In the genomic region with DNA sequence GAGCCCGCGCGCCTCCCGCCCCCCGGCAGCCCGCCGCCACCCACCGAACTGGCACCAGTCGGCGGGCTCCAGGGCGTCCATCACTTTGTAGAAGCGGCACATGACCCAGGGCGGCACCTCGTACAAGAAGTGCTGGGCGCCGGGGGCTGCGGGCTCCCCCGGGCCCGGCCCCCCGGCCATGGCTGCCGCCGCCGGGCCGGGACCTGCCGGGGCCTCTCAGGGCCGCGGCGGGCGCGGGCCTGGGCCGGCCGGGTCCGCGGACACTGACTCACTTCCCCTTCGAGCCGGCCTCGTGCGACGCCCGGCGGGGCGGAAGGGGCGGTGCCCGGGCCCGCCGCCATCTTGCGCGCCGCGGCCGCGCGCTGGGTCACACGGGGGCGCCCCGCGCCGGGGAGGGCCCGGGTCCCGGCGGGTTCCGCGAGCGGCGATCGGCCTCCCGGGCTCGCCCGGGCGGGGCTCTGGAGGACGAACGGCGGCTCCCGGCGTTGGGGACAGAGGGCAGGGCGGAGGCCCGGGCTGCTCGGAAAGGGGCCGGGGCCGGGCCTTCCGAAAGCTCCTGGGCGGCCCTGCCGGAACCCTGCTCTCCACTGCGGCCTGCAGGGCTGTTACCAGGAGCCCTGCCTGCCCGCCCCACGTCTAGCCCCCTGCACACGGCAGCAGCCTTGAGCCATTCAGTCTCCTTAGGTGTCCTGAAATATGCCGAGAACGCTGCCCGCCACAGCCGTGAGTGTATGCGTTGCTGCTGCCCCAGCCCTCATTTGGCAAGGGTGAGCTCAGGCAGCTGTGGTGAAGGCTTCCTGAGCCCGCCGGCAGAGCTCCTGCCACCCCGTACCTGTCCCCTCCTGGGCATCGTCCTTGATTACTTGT, we compare ENCODE assay signal across 8 cellular contexts. TPM values are rescaled to one million over a fixed set of nuclear protein-coding genes. Genes with fewer than 3 reads are reported as not detected.
DNase-seq lines count a peak whose midpoint lies in the region; ATAC-seq and TF ChIP-seq lines count a peak whose summit lies in the region.

A gene (minus strand): TSS at position 270 of the 867 bp plus-strand sequence. CDS start 90 bp downstream, at position 180.

- H3K4me3 ChIP-seq in SK-N-SH (ENCODE audit: low read depth in 2 of 2, low read length in 1 of 2) (peak within 1 kb of the TSS; percentile 52 to 57), parathyroid adenoma (ENCODE audit: low read depth, low read length) (peak within 1 kb of the TSS; percentile 42)

- H3F3A ChIP-seq in SK-N-SH (replicated peaks; ENCODE audit: insufficient read depth): peaks cover 7% of the 10 kb centered on the region

- no peaks in the 10 kb centered on the region for H4K20me1 ChIP-seq in SK-N-SH (ENCODE audit: insufficient read depth)

- no peak for TF ChIP-seq RAD21 in SK-N-SH (IDR thresholded peaks at IDR 0.05; ENCODE audit: low read length)

- no peak for TF ChIP-seq EP300 in SK-N-SH (IDR thresholded peaks at IDR 0.05; ENCODE audit: borderline replicate concordance in 1 of 2, low read depth in 1 of 2, low read length in 1 of 2)

- H3K27me3 ChIP-seq in SK-N-SH (ENCODE audit: insufficient read depth) (peaks cover 20% of the 10 kb centered on the region; the same call in 1 of the 2 replicates), parathyroid adenoma (ENCODE audit: control insufficient read depth, insufficient read depth, low read length) (no peaks in the 10 kb centered on the region)

- DNase-seq in COLO668 (lab: John Stamatoyannopoulos, UW; ENCODE audit: unreplicated experiment) (peak; percentile 88), SK-N-SH (peak; percentile 89), Right ventricle myocardium superior (peak; percentile 75)

- H2AFZ ChIP-seq in SK-N-SH (ENCODE audit: low read depth) (no peak within 1 kb of the TSS), parathyroid adenoma (peak within 1 kb of the TSS; percentile 77)

- H3K9me2 ChIP-seq in SK-N-SH: no peaks in the 10 kb centered on the region

- H3K9me3 ChIP-seq in SK-N-SH (no peaks in the 10 kb centered on the region), parathyroid adenoma (ENCODE audit: control insufficient read depth, low read length) (no peaks in the 10 kb centered on the region)

- ATAC-seq in GM19395 (IDR thresholded peaks at IDR 0.05; ENCODE audit: unreplicated experiment) (peak; percentile 55), HG03571 (IDR thresholded peaks at IDR 0.05; ENCODE audit: unreplicated experiment) (peak; percentile 56), Right ventricle myocardium superior (ENCODE audit: poor library complexity) (peak; percentile 89), HG03159 (IDR thresholded peaks at IDR 0.05; ENCODE audit: unreplicated experiment) (no peak)

- CTCF ChIA-PET in SK-N-SH (lab: Yijun Ruan, JAX): interaction anchor here (1.1 to 1.3 kb wide), 3 partner anchors 20 to 32 kb away, joined by 3 to 4 read pairs (median 3); no protein-coding TSS in a partner anchor

- TF ChIP-seq CTCF in SK-N-SH (IDR thresholded peaks at IDR 0.05) (no peak), parathyroid adenoma (IDR thresholded peaks at IDR 0.05) (no peak)

- H3K79me2 ChIP-seq in SK-N-SH (ENCODE audit: insufficient read depth): peaks cover 26% of the 10 kb centered on the region
- no peaks in the 10 kb centered on the region for H3K79me2 ChIP-seq in parathyroid adenoma

- peak within 1 kb of the TSS; percentile 84 for H3K4me2 ChIP-seq in SK-N-SH
- peak within 1 kb of the TSS; percentile 73 for H3K4me2 ChIP-seq in parathyroid adenoma (ENCODE audit: low read length)

- H3K4me1 ChIP-seq in SK-N-SH (ENCODE audit: control insufficient read depth in 1 of 2, insufficient read depth in 2 of 2, low read depth in 1 of 2, low read length in 1 of 2) (peaks cover 0 to 23% of the 10 kb centered on the region in 2 experiments; a peak in 1 of 4 replicates), parathyroid adenoma (peaks cover 4% of the 10 kb centered on the region)

- peak within 1 kb of the TSS; percentile 75 to 81 for H3K27ac ChIP-seq in SK-N-SH (ENCODE audit: low read depth in 2 of 2, low read length in 1 of 2)
- peak within 1 kb of the TSS; percentile 68 for H3K27ac ChIP-seq in adipose tissue (ENCODE audit: low read depth, low read length)
- H3K27ac ChIP-seq in parathyroid adenoma: peak within 1 kb of the TSS; percentile 51

- intact Hi-C loops in Right ventricle myocardium superior (cut with DNase I): loop anchor here (5.0 kb wide), 1 partner anchor 32 kb away; no protein-coding TSS in a partner anchor

- POLR2A ChIA-PET in SK-N-SH (lab: Yijun Ruan, JAX): interaction anchor here (1.3 to 1.5 kb wide), 2 partner anchors 47 to 49 kb away, joined by 3 to 4 read pairs; a partner anchor contains a TSS

- H3K9ac ChIP-seq in SK-N-SH: peak within 1 kb of the TSS; percentile 74
- no peak within 1 kb of the TSS for H3K9ac ChIP-seq in parathyroid adenoma

- peaks cover 0 to 19% of the 10 kb centered on the region in 2 experiments for H3K36me3 ChIP-seq in SK-N-SH (replicated peaks in 1 of 2; ENCODE audit: control insufficient read depth in 1 of 2, insufficient read depth in 2 of 2, low read length in 1 of 2)
- no peaks in the 10 kb centered on the region for H3K36me3 ChIP-seq in parathyroid adenoma (ENCODE audit: control insufficient read depth, insufficient read depth, low read length)

- 53% methylated on average over 8 of the region's 96 CpGs for WGBS in SK-N-SH (ENCODE audit: low lambda C conversion rate)
- 1 to 22% (median 5%) methylated on average over 4 to 85 of the region's 96 CpGs for WGBS in adipose tissue, 3 donors

TF ChIP-seq in SK-N-SH, 30 proteins besides CTCF, POLR2A, EP300 and RAD21:
- TF ChIP-seq, protein P1, sequence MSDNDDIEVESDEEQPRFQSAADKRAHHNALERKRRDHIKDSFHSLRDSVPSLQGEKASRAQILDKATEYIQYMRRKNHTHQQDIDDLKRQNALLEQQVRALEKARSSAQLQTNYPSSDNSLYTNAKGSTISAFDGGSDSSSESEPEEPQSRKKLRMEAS (IDR thresholded peaks at IDR 0.05; ENCODE audit: low read depth): peak; percentile 63
- TF ChIP-seq GATA2 (CRISPR knock-in tag; IDR thresholded peaks at IDR 0.05): no peak
- no peak for TF ChIP-seq NFIC (IDR thresholded peaks at IDR 0.05; ENCODE audit: borderline replicate concordance)
- TF ChIP-seq MXI1 (IDR thresholded peaks at IDR 0.05; ENCODE audit: low read depth, low read length): no peak
- no peak for TF ChIP-seq TAF1 (IDR thresholded peaks at IDR 0.05; ENCODE audit: borderline replicate concordance, low read depth, low read length)
- TF ChIP-seq, protein P2, sequence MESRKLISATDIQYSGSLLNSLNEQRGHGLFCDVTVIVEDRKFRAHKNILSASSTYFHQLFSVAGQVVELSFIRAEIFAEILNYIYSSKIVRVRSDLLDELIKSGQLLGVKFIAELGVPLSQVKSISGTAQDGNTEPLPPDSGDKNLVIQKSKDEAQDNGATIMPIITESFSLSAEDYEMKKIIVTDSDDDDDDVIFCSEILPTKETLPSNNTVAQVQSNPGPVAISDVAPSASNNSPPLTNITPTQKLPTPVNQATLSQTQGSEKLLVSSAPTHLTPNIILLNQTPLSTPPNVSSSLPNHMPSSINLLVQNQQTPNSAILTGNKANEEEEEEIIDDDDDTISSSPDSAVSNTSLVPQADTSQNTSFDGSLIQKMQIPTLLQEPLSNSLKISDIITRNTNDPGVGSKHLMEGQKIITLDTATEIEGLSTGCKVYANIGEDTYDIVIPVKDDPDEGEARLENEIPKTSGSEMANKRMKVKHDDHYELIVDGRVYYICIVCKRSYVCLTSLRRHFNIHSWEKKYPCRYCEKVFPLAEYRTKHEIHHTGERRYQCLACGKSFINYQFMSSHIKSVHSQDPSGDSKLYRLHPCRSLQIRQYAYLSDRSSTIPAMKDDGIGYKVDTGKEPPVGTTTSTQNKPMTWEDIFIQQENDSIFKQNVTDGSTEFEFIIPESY (IDR thresholded peaks at IDR 0.05; ENCODE audit: borderline replicate concordance, low read depth): no peak
- TF ChIP-seq, protein P3, sequence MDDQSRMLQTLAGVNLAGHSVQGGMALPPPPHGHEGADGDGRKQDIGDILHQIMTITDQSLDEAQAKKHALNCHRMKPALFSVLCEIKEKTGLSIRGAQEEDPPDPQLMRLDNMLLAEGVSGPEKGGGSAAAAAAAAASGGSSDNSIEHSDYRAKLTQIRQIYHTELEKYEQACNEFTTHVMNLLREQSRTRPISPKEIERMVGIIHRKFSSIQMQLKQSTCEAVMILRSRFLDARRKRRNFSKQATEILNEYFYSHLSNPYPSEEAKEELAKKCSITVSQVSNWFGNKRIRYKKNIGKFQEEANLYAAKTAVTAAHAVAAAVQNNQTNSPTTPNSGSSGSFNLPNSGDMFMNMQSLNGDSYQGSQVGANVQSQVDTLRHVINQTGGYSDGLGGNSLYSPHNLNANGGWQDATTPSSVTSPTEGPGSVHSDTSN (IDR thresholded peaks at IDR 0.05): no peak
- TF ChIP-seq SMC3 (IDR thresholded peaks at IDR 0.05; ENCODE audit: low read depth, low read length): no peak
- TF ChIP-seq YY1 (IDR thresholded peaks at IDR 0.05; ENCODE audit: low read depth): 0 out of 2 replicates have a peak, but pooled peaks have one; percentile 52
- TF ChIP-seq TEAD4 (IDR thresholded peaks at IDR 0.05; ENCODE audit: borderline replicate concordance, insufficient read depth): no peak
- TF ChIP-seq, protein P4, sequence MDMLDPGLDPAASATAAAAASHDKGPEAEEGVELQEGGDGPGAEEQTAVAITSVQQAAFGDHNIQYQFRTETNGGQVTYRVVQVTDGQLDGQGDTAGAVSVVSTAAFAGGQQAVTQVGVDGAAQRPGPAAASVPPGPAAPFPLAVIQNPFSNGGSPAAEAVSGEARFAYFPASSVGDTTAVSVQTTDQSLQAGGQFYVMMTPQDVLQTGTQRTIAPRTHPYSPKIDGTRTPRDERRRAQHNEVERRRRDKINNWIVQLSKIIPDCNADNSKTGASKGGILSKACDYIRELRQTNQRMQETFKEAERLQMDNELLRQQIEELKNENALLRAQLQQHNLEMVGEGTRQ (IDR thresholded peaks at IDR 0.05; ENCODE audit: borderline replicate concordance, low read depth, low read length): no peak
- TF ChIP-seq FOSL2 (IDR thresholded peaks at IDR 0.05; ENCODE audit: borderline replicate concordance, low read depth): no peak
- TF ChIP-seq SIN3A (IDR thresholded peaks at IDR 0.05; ENCODE audit: borderline replicate concordance, low read depth, low read length): no peak

RNA-seq across cellular contexts. Expression of the gene that starts here (rescaled TPM):
- polyA plus RNA-seq in SK-N-SH (2012; rRNA removed): 66.1 and 68.5 TPM in 2 replicates
- polyA plus RNA-seq in SK-N-SH (2012; cell fraction: cytosol; rRNA removed): 41.1 and 61.6 TPM in 2 replicates
- 108 and 160 TPM in 2 replicates for polyA plus RNA-seq in SK-N-SH (2012; cell fraction: nucleus; rRNA removed)
- 10 to 100 TPM; 53.8 to 92.1 (median 68.1) TPM for polyA plus RNA-seq in adipose tissue
- 34.2 TPM for total RNA-seq in Right ventricle myocardium superior
